Comparison of ENCODE assay signal across 1 cellular context in genomic region chr12:69243099-69244084, GRCh38.
TF ChIP-seq lines count a peak whose summit lies in the region.

No MANE protein-coding gene starts in this region.

TF ChIP-seq in K562, 482 proteins besides CTCF, POLR2A, EP300 and RAD21 (continued from another document):
- TF ChIP-seq TFAP4 (CRISPR knock-in tag; IDR thresholded peaks at IDR 0.05; ENCODE audit: borderline replicate concordance) (peak; percentile 57; the same call in 1 of the 2 replicates), CSDE1 (IDR thresholded peaks at IDR 0.05) (no peak), MTA2 (IDR thresholded peaks at IDR 0.05; ENCODE audit: low read depth) (no peak), TAF7 (tag; IDR thresholded peaks at IDR 0.05) (no peak), TEAD4 (IDR thresholded peaks at IDR 0.05; ENCODE audit: low read length) (peak; percentile 31; the same call in 1 of the 2 replicates), TEAD4 (CRISPR knock-in tag; IDR thresholded peaks at IDR 0.05; ENCODE audit: borderline replicate concordance) (no peak), CBFA2T2 (conservative IDR thresholded peaks at IDR 0.05) (peak; percentile 23; the same call in 1 of the 2 replicates), ZNF133 (CRISPR knock-in tag; IDR thresholded peaks at IDR 0.05) (no peak), SMAD2 (IDR thresholded peaks at IDR 0.05; ENCODE audit: low read depth, low read length) (no peak), RBFOX2 (IDR thresholded peaks at IDR 0.05; ENCODE audit: low read depth, low read length) (0 out of 2 replicates have a peak, but pooled peaks have one; percentile 16), SNIP1 (IDR thresholded peaks at IDR 0.05; ENCODE audit: low read depth) (no peak), ZKSCAN3 (CRISPR knock-in tag; IDR thresholded peaks at IDR 0.05) (no peak), ZNF592 (IDR thresholded peaks at IDR 0.05) (0 out of 2 replicates have a peak, but pooled peaks have one; percentile 13), MEIS2 (IDR thresholded peaks at IDR 0.05; ENCODE audit: partially characterized antibody) (peak; percentile 72), OTX1 (CRISPR knock-in tag; IDR thresholded peaks at IDR 0.05) (no peak), FOXK2 (conservative IDR thresholded peaks at IDR 0.05 in 1 of 2, IDR thresholded peaks at IDR 0.05 in 1 of 2; ENCODE audit: low read depth in 2 of 2) (no peak), CLOCK (CRISPR knock-in tag; IDR thresholded peaks at IDR 0.05; ENCODE audit: borderline replicate concordance) (no peak), ZNF780A (CRISPR knock-in tag; IDR thresholded peaks at IDR 0.05) (no peak), ZNF609 (CRISPR knock-in tag; IDR thresholded peaks at IDR 0.05; ENCODE audit: borderline replicate concordance) (no peak), ARID1B (IDR thresholded peaks at IDR 0.05) (peak; percentile 38; the same call in 1 of the 2 replicates), NCOR1 (IDR thresholded peaks at IDR 0.05) (0 out of 2 replicates have a peak, but pooled peaks have one; percentile 6)
- TF ChIP-seq, protein P1, sequence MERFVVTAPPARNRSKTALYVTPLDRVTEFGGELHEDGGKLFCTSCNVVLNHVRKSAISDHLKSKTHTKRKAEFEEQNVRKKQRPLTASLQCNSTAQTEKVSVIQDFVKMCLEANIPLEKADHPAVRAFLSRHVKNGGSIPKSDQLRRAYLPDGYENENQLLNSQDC (CRISPR knock-in tag; IDR thresholded peaks at IDR 0.05): no peak
- TF ChIP-seq, protein P2, sequence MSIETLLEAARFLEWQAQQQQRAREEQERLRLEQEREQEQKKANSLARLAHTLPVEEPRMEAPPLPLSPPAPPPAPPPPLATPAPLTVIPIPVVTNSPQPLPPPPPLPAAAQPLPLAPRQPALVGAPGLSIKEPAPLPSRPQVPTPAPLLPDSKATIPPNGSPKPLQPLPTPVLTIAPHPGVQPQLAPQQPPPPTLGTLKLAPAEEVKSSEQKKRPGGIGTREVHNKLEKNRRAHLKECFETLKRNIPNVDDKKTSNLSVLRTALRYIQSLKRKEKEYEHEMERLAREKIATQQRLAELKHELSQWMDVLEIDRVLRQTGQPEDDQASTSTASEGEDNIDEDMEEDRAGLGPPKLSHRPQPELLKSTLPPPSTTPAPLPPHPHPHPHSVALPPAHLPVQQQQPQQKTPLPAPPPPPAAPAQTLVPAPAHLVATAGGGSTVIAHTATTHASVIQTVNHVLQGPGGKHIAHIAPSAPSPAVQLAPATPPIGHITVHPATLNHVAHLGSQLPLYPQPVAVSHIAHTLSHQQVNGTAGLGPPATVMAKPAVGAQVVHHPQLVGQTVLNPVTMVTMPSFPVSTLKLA (conservative IDR thresholded peaks at IDR 0.05): 0 out of 4 replicates have a peak, but pooled peaks of 1 of the 2 experiments have one; percentile 30
- TF ChIP-seq, protein P3, sequence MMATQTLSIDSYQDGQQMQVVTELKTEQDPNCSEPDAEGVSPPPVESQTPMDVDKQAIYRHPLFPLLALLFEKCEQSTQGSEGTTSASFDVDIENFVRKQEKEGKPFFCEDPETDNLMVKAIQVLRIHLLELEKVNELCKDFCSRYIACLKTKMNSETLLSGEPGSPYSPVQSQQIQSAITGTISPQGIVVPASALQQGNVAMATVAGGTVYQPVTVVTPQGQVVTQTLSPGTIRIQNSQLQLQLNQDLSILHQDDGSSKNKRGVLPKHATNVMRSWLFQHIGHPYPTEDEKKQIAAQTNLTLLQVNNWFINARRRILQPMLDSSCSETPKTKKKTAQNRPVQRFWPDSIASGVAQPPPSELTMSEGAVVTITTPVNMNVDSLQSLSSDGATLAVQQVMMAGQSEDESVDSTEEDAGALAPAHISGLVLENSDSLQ (IDR thresholded peaks at IDR 0.05): peak; percentile 69
